Comparison of ENCODE assay signal across 8 cellular contexts in the genomic region with DNA sequence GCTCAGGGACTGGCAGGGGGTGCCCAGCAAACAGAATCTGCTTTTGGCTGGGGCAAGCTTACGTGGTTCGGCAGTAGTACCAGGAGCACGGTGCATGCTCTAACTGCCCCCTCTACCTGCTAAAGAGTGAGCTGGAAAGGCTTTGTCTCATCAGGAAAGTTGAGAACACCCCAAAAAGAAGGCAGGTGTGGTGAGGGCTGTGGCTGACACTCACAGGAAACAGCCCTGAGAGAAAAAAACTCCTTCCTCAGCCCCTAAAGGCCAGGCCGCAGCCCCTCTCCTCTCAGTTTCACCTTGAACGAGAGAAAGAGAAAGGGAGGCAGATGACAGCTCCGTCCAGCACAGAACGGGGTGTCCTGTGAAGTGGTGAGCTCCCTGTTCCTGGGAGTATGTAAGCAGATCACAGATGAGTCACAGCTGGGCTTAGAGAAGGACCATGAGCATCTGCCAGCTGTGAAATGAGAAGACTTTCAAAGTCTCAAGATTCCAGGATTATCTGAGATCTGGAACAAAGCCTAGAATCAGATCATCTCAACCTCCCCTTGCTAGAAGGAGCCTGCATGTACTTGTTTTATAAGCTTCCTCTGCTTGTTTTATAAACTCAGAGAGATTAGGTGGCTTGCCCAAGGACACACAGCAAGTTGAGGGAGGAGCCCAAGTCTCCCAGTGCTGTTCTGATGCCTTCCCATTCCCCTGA. TPM values are rescaled to one million over a fixed set of nuclear protein-coding genes. Genes with fewer than 3 reads are reported as not detected.
DNase-seq lines count a peak whose midpoint lies in the region; ATAC-seq and TF ChIP-seq lines count a peak whose summit lies in the region.

No MANE protein-coding gene starts in this region.

- peaks cover 68 to 100% (median 99%) of the 10 kb centered on the region in 4 donors for H3K4me1 Mint-ChIP-seq in naive thymus-derived CD8-positive, alpha-beta T cell
- H3K4me1 Mint-ChIP-seq in WTC11, result peaks cover 37% of the 10 kb centered on the region

- ATAC-seq in GM18861 (IDR thresholded peaks at IDR 0.05; ENCODE audit: unreplicated experiment), result peak; percentile 26
- ATAC-seq in HG02678 (IDR thresholded peaks at IDR 0.05; ENCODE audit: unreplicated experiment), result peak; percentile 37
- ATAC-seq in naive thymus-derived CD8-positive, alpha-beta T cell, result peak; percentile 43 to 62
- no peak for ATAC-seq in WTC11

- peaks cover 0 to 58% (median 19%) of the 10 kb centered on the region in 3 donors for H3K36me3 Mint-ChIP-seq in naive thymus-derived CD8-positive, alpha-beta T cell
- H3K36me3 Mint-ChIP-seq in WTC11, result no peaks in the 10 kb centered on the region

- H3K4me3 Mint-ChIP-seq in naive thymus-derived CD8-positive, alpha-beta T cell, result peak overlapping the region; percentile 72 to 99 (median 94)
- H3K4me3 Mint-ChIP-seq in WTC11, result no peak overlapping the region

- DNase-seq in activated T-cell treated with anti-CD3 and anti-CD28 coated beads, Interleukin-2, amount 50 U/mL, for 48 hours, result peak; percentile 63 to 66
- peak in 4 of 10 donors; percentile 45 to 73 (median 52) for DNase-seq in naive thymus-derived CD8-positive, alpha-beta T cell
- no peak for DNase-seq in WTC11 (ENCODE audit: low spot score)
- no peak for DNase-seq in NCI-H187 (lab: John Stamatoyannopoulos, UW)
- DNase-seq in NCI-H2196 treated with DMSO at 0.1 percent for 48 hours (lab: John Stamatoyannopoulos, UW; ENCODE audit: unreplicated experiment), result no peak
- DNase-seq in KBM-7, result no peak

- peak overlapping the region; percentile 90 to 99 (median 99) for H3K27ac Mint-ChIP-seq in naive thymus-derived CD8-positive, alpha-beta T cell
- H3K27ac Mint-ChIP-seq in WTC11, result no peak overlapping the region

- POLR2A ChIA-PET in naive thymus-derived CD8-positive, alpha-beta T cell (lab: Charles Lee), result interaction anchor here (0.6 to 41.4 kb wide), 9 partner anchors 6 to 1817 kb away, joined by 3 to 1432 read pairs (median 5); a partner anchor contains a TSS
- POLR2A ChIA-PET in WTC11 (lab: Charles Lee), result no interaction called here

- in situ Hi-C loops in KBM-7 (cut with MboI; ENCODE audit: low pct_unique_long_range_greater_than_20kb, low sequenced_read_pairs), result no loop called here

- H3K27me3 Mint-ChIP-seq in naive thymus-derived CD8-positive, alpha-beta T cell, result no peaks in the 10 kb centered on the region
- no peaks in the 10 kb centered on the region for H3K27me3 Mint-ChIP-seq in WTC11 (ENCODE audit: low read depth)

- TF ChIP-seq CTCF in WTC11 (IDR thresholded peaks at IDR 0.05), result no peak

- CTCF ChIA-PET in WTC11 (lab: Charles Lee), result interaction anchor here (0.9 to 3.3 kb wide), 5 partner anchors 14 to 57 kb away, joined by 3 to 10 read pairs (median 4); a partner anchor contains a TSS

- no peaks in the 10 kb centered on the region for H3K9me3 Mint-ChIP-seq in naive thymus-derived CD8-positive, alpha-beta T cell
- H3K9me3 Mint-ChIP-seq in WTC11, result no peaks in the 10 kb centered on the region

TF ChIP-seq in WTC11, 78 proteins besides CTCF, POLR2A, EP300 and RAD21 (continues in another document):
- TF ChIP-seq ZNF396 (CRISPR knock-in tag; IDR thresholded peaks at IDR 0.05; ENCODE audit: borderline replicate concordance) (no peak), IRF2 (CRISPR knock-in tag; IDR thresholded peaks at IDR 0.05; ENCODE audit: borderline replicate concordance, low read depth) (no peak), NFE2L1 (CRISPR knock-in tag; IDR thresholded peaks at IDR 0.05) (no peak), ZNF232 (CRISPR knock-in tag; IDR thresholded peaks at IDR 0.05) (no peak), ETV6 (CRISPR knock-in tag; IDR thresholded peaks at IDR 0.05) (no peak), GTF2I (CRISPR knock-in tag; conservative IDR thresholded peaks at IDR 0.05) (no peak), KAT7 (CRISPR knock-in tag; IDR thresholded peaks at IDR 0.05; ENCODE audit: borderline replicate concordance) (no peak)
- TF ChIP-seq, protein P1, sequence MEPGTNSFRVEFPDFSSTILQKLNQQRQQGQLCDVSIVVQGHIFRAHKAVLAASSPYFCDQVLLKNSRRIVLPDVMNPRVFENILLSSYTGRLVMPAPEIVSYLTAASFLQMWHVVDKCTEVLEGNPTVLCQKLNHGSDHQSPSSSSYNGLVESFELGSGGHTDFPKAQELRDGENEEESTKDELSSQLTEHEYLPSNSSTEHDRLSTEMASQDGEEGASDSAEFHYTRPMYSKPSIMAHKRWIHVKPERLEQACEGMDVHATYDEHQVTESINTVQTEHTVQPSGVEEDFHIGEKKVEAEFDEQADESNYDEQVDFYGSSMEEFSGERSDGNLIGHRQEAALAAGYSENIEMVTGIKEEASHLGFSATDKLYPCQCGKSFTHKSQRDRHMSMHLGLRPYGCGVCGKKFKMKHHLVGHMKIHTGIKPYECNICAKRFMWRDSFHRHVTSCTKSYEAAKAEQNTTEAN (CRISPR knock-in tag; IDR thresholded peaks at IDR 0.05), result no peak
- TF ChIP-seq, protein P2, sequence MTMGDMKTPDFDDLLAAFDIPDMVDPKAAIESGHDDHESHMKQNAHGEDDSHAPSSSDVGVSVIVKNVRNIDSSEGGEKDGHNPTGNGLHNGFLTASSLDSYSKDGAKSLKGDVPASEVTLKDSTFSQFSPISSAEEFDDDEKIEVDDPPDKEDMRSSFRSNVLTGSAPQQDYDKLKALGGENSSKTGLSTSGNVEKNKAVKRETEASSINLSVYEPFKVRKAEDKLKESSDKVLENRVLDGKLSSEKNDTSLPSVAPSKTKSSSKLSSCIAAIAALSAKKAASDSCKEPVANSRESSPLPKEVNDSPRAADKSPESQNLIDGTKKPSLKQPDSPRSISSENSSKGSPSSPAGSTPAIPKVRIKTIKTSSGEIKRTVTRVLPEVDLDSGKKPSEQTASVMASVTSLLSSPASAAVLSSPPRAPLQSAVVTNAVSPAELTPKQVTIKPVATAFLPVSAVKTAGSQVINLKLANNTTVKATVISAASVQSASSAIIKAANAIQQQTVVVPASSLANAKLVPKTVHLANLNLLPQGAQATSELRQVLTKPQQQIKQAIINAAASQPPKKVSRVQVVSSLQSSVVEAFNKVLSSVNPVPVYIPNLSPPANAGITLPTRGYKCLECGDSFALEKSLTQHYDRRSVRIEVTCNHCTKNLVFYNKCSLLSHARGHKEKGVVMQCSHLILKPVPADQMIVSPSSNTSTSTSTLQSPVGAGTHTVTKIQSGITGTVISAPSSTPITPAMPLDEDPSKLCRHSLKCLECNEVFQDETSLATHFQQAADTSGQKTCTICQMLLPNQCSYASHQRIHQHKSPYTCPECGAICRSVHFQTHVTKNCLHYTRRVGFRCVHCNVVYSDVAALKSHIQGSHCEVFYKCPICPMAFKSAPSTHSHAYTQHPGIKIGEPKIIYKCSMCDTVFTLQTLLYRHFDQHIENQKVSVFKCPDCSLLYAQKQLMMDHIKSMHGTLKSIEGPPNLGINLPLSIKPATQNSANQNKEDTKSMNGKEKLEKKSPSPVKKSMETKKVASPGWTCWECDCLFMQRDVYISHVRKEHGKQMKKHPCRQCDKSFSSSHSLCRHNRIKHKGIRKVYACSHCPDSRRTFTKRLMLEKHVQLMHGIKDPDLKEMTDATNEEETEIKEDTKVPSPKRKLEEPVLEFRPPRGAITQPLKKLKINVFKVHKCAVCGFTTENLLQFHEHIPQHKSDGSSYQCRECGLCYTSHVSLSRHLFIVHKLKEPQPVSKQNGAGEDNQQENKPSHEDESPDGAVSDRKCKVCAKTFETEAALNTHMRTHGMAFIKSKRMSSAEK (CRISPR knock-in tag; IDR thresholded peaks at IDR 0.05; ENCODE audit: borderline replicate concordance), result no peak
- TF ChIP-seq, protein P3, sequence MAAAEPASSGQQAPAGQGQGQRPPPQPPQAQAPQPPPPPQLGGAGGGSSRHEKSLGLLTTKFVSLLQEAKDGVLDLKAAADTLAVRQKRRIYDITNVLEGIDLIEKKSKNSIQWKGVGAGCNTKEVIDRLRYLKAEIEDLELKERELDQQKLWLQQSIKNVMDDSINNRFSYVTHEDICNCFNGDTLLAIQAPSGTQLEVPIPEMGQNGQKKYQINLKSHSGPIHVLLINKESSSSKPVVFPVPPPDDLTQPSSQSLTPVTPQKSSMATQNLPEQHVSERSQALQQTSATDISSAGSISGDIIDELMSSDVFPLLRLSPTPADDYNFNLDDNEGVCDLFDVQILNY (CRISPR knock-in tag; IDR thresholded peaks at IDR 0.05), result no peak
- TF ChIP-seq, protein P4, sequence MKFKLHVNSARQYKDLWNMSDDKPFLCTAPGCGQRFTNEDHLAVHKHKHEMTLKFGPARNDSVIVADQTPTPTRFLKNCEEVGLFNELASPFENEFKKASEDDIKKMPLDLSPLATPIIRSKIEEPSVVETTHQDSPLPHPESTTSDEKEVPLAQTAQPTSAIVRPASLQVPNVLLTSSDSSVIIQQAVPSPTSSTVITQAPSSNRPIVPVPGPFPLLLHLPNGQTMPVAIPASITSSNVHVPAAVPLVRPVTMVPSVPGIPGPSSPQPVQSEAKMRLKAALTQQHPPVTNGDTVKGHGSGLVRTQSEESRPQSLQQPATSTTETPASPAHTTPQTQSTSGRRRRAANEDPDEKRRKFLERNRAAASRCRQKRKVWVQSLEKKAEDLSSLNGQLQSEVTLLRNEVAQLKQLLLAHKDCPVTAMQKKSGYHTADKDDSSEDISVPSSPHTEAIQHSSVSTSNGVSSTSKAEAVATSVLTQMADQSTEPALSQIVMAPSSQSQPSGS (CRISPR knock-in tag; IDR thresholded peaks at IDR 0.05; ENCODE audit: borderline replicate concordance, low read depth), result no peak
- TF ChIP-seq, protein P5, sequence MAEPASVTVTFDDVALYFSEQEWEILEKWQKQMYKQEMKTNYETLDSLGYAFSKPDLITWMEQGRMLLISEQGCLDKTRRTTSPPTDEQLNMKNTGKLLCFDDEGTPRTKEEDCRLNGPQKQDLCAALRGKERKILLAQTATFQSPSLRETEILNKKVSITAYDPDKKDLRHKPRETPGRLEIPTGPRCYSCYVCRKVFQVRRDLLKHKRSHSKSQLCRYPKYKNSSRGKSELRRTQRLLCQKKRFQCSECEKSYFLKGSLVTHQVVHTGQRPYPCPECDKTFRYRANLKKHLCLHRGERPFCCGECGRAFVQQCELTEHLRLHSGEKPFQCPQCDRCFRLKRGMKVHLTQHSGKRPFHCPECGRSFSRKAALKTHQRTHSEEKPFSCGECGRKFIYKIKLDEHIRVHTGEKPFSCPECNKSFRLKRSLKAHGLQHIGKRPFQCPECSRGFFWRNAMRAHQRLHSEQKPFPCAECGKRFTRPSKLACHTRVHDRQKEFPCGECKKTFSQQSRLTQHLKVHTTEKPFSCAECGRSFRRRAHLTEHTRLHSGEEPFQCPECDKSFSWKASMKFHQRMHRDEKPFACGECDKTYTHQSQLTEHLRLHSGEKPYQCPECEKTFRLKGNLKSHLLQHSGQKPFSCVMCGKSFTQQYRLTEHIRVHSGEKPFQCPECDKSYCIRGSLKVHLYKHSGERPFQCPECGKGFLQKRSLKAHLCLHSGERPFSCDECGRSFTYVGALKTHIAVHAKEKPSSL (CRISPR knock-in tag; conservative IDR thresholded peaks at IDR 0.05), result no peak

RNA-seq across cellular contexts. Expression of a gene that starts 13.4 kb away (rescaled TPM):
- 100 to 1,000 TPM; 565 to 585 TPM for total RNA-seq in naive thymus-derived CD8-positive, alpha-beta T cell
- polyA plus RNA-seq in naive thymus-derived CD8-positive, alpha-beta T cell, result 100 to 1,000 TPM; 534 to 602 (median 561) TPM
- 1.3 to 1.5 TPM (median 1.3 TPM) in 3 replicates for total RNA-seq in WTC11 (2021)

RNA-seq across cellular contexts. Expression of a gene that starts 20.8 kb away (rescaled TPM):
- total RNA-seq in naive thymus-derived CD8-positive, alpha-beta T cell, result under 1 TPM; 0.47 to 0.96 TPM
- polyA plus RNA-seq in naive thymus-derived CD8-positive, alpha-beta T cell, result under 1 TPM in 1 of 3 donors, not detected in 2; 0.07 TPM
- 0.16 to 0.25 TPM (median 0.24 TPM) in 3 replicates for total RNA-seq in WTC11 (2021)

Comparison
In these comparisons a context has a peak if more than half of its experiments do, and no peak if none do; other contexts are left out.
1. DNase-seq: peak in activated T-cell treated with anti-CD3 and anti-CD28 coated beads, Interleukin-2, amount 50 U/mL, for 48 hours (2 of 2); none in WTC11 (single experiment), NCI-H187 (0 of 2), NCI-H2196 treated with DMSO at 0.1 percent for 48 hours (single experiment) and KBM-7 (single experiment).
2. RNA of a gene that starts 13.4 kb away (total RNA-seq): 565 to 585 TPM in naive thymus-derived CD8-positive, alpha-beta T cell; 1.3 to 1.5 TPM in WTC11; every median in the first group is over 100 times any median in the second.